ENCODE assay signal across 8 cellular contexts in the genomic region with DNA sequence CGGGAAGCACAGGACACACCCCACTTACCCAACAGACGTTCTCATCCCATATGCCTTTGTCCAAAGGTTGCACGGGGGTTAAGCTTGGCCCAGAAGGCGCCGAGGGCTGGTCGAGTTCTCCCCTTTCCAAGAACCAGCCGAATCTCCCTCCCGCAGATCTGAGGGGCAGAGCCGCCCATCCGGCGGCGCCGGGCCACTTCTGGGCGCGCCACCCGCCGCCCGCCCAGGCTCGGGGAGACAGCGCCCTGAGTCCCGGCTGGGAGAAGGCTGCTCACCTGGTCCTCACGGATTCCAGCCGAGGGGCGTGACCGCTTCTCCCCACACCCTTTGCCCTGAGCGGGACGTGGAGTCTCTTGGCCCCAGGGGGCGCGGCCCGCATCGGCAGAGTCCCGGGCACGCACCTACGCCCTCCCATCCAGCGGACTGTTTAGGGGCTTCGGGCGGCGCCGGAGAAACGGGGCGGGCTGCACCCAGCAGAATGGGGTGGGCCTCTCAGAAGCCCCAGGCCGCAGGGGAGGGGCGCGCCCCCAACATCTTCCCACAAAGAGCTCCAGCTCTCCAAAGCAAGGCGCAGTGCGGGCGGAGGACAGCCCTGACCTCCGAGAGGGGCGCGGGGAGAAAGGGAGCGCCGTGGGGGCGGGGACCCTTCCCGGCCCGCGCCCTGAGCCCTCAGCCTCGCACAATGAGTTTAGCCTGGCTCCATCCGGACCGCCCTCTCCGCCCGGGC. TPM values are rescaled to one million over a fixed set of nuclear protein-coding genes. Genes with fewer than 3 reads are reported as not detected.
A peak's percentile ranks its signal among the peaks of the same experiment; 100 is the strongest.
DNase-seq lines count a peak whose midpoint lies in the region; ATAC-seq lines count a peak whose summit lies in the region.

No MANE protein-coding gene starts in this region.

- H3K4me3 ChIP-seq in SJCRH30 (peak overlapping the region; percentile 95), mesendoderm (ENCODE audit: low read length) (peak overlapping the region; percentile 80), urinary bladder (ENCODE audit: low read depth, low read length) (peak overlapping the region; percentile 67)

- peak overlapping the region; percentile 95 for H3K4me2 ChIP-seq in mesendoderm (ENCODE audit: low read length)

- H4K5ac ChIP-seq in mesendoderm (ENCODE audit: low read length): no peak overlapping the region

- H3K27me3 ChIP-seq in SJCRH30: no peaks in the 10 kb centered on the region
- no peaks in the 10 kb centered on the region for H3K27me3 ChIP-seq in mesendoderm (ENCODE audit: insufficient read depth, low read length, poor library complexity)

- no peak overlapping the region for H2AK5ac ChIP-seq in mesendoderm (ENCODE audit: low read length)

- no peaks in the 10 kb centered on the region for H3K9me3 Mint-ChIP-seq in dendritic cell treated with granulocyte-macrophage colony-stimulating factor and Interleukin-4, amounts not matched to agents 40 ng/mL and 50 ng/mL, for 4 days

- WGBS in mesendoderm (ENCODE audit: extremely low coverage, insufficient coverage, low lambda C conversion rate): no CpG with 5 or more reads among the region's 61 CpGs
- under 1% methylated on average over 60 of the region's 61 CpGs for WGBS in urinary bladder

- peak overlapping the region; percentile 41; the same call in 1 of the 2 replicates for H3K27ac ChIP-seq in SJCRH30
- peak overlapping the region; percentile 78 for H3K27ac ChIP-seq in mesendoderm (ENCODE audit: low read depth, low read length)
- peak overlapping the region; percentile 54 for H3K27ac ChIP-seq in urinary bladder (ENCODE audit: low read depth)

- peak overlapping the region; percentile 21 for H2BK120ac ChIP-seq in mesendoderm (ENCODE audit: low read depth, low read length)

- peaks cover 21% of the 10 kb centered on the region for H3K4me1 Mint-ChIP-seq in dendritic cell treated with granulocyte-macrophage colony-stimulating factor and Interleukin-4, amounts not matched to agents 40 ng/mL and 50 ng/mL, for 4 days (ENCODE audit: low read depth)

- H3K4me1 ChIP-seq in SJCRH30 (no peaks in the 10 kb centered on the region), mesendoderm (ENCODE audit: control insufficient read depth, low read depth, low read length) (peaks cover 5% of the 10 kb centered on the region), urinary bladder (ENCODE audit: insufficient read depth) (no peaks in the 10 kb centered on the region)

- H3K4me3 Mint-ChIP-seq in dendritic cell treated with granulocyte-macrophage colony-stimulating factor and Interleukin-4, amounts not matched to agents 40 ng/mL and 50 ng/mL, for 4 days: peak overlapping the region; percentile 74

- H3K36me3 Mint-ChIP-seq in dendritic cell treated with granulocyte-macrophage colony-stimulating factor and Interleukin-4, amounts not matched to agents 40 ng/mL and 50 ng/mL, for 4 days (ENCODE audit: low read depth): peaks cover 7% of the 10 kb centered on the region

- peaks cover 2% of the 10 kb centered on the region for H3K79me2 ChIP-seq in mesendoderm (ENCODE audit: control insufficient read depth, insufficient read depth, low read length)

- H2BK15ac ChIP-seq in mesendoderm (replicated peaks; ENCODE audit: low read depth): no peak overlapping the region

- peak overlapping the region; percentile 94 for H3K56ac ChIP-seq in mesendoderm (ENCODE audit: low read length)

- ATAC-seq in GM18867 (IDR thresholded peaks at IDR 0.05; ENCODE audit: unreplicated experiment): peak; percentile 31

- peak overlapping the region; percentile 86 for H3K9ac ChIP-seq in mesendoderm (ENCODE audit: low read length)

- H3K36me3 ChIP-seq in SJCRH30 (0 out of 2 replicates have a peak, but pooled peaks cover 2% of the 10 kb centered on the region), mesendoderm (ENCODE audit: control insufficient read depth, insufficient read depth, low read length) (no peaks in the 10 kb centered on the region), urinary bladder (ENCODE audit: insufficient read depth) (no peaks in the 10 kb centered on the region)

- peak; percentile 31 for DNase-seq in A172 (ENCODE audit: low spot score)
- DNase-seq in SJCRH30: peak; percentile 22 to 58
- DNase-seq in mesendoderm: peak; percentile 48
- DNase-seq in DMS153 treated with DMSO at 0.1 percent for 48 hours (lab: John Stamatoyannopoulos, UW; ENCODE audit: unreplicated experiment): no peak
- DNase-seq in activated gamma-delta T cell (lab: John Stamatoyannopoulos, UW): no peak

- no peak overlapping the region for H2BK5ac ChIP-seq in mesendoderm (ENCODE audit: low read length)

- no peaks in the 10 kb centered on the region for H3K9me3 ChIP-seq in SJCRH30 (replicated peaks)

- H4K8ac ChIP-seq in mesendoderm (ENCODE audit: low read depth, low read length): no peak overlapping the region

- H3K23ac ChIP-seq in mesendoderm (ENCODE audit: low read length): peak overlapping the region; percentile 89

- H3K79me1 ChIP-seq in mesendoderm (ENCODE audit: low read length): peaks cover 2% of the 10 kb centered on the region

- H3K18ac ChIP-seq in mesendoderm (ENCODE audit: low read length): peak overlapping the region; percentile 54

- intact Hi-C loops in dendritic cell treated with granulocyte-macrophage colony-stimulating factor and Interleukin-4, amounts not matched to agents 40 ng/mL and 50 ng/mL, for 4 days (cut with micrococcal nuclease): loop anchor here (5.0 kb wide), 1 partner anchor 54 kb away; no protein-coding TSS in a partner anchor

- H3K27me3 Mint-ChIP-seq in dendritic cell treated with granulocyte-macrophage colony-stimulating factor and Interleukin-4, amounts not matched to agents 40 ng/mL and 50 ng/mL, for 4 days: peaks cover 50% of the 10 kb centered on the region

- peak overlapping the region; percentile 28 for H3K4ac ChIP-seq in mesendoderm (ENCODE audit: low read depth, low read length)

- H3K27ac Mint-ChIP-seq in dendritic cell treated with granulocyte-macrophage colony-stimulating factor and Interleukin-4, amounts not matched to agents 40 ng/mL and 50 ng/mL, for 4 days: no peak overlapping the region

RNA-seq across cellular contexts. Expression of gene GPR161, which starts 0.6 kb away (rescaled TPM):
- 26.0 and 26.1 TPM in 2 replicates for total RNA-seq in A172 (2014; rRNA removed; shearing (Covaris generic))
- 15.4 and 19.3 TPM in 2 replicates for total RNA-seq in SJCRH30 (2014; rRNA removed; shearing (Covaris generic))
- 7.0 TPM for polyA plus RNA-seq in mesendoderm (2013, experiment 1 of 2)
- polyA plus RNA-seq in mesendoderm (2013, experiment 2 of 2): 7.1 TPM
- total RNA-seq in urinary bladder: 20.5 TPM
- polyA plus RNA-seq in urinary bladder: 13.6 TPM

RNA-seq across cellular contexts. Expression of gene TIPRL, which starts 42.6 kb away (rescaled TPM):
- 83.0 and 91.3 TPM in 2 replicates for total RNA-seq in A172 (2014; rRNA removed; shearing (Covaris generic))
- total RNA-seq in SJCRH30 (2014; rRNA removed; shearing (Covaris generic)): 36.9 and 41.5 TPM in 2 replicates
- polyA plus RNA-seq in mesendoderm (2013, experiment 1 of 2): 23.8 TPM
- polyA plus RNA-seq in mesendoderm (2013, experiment 2 of 2): 22.5 TPM
- total RNA-seq in urinary bladder: 58.9 TPM
- polyA plus RNA-seq in urinary bladder: 24.6 TPM

Comparison
In these comparisons a context has a peak if more than half of its experiments do, and no peak if none do; other contexts are left out.
1. DNase-seq: peak in A172 (single experiment), SJCRH30 (2 of 2) and mesendoderm (single experiment); none in DMS153 treated with DMSO at 0.1 percent for 48 hours (single experiment) and activated gamma-delta T cell (single experiment).
2. Peak in every context shown above with its lines, with median percentiles within 50 percentile points of each other: H3K27ac ChIP-seq and H3K4me3 ChIP-seq.